Comparison of ENCODE assay signal across 19 cellular contexts in genomic region chr5:142056831-142057696, GRCh38. TPM values are rescaled to one million over a fixed set of nuclear protein-coding genes. Genes with fewer than 3 reads are reported as not detected.
DNase-seq lines count a peak whose midpoint lies in the region; ATAC-seq and TF ChIP-seq lines count a peak whose summit lies in the region.
"Had no signal": no experiment of that assay in that cellular context is flagged by ENCODE, and none has a peak within 500 bp of the region (broad histone marks: within the 10 kb centered on the region; RNA-seq: fewer than 3 reads in every experiment).

No MANE protein-coding gene starts in this region.

- H3K4me1 ChIP-seq in SK-N-SH (ENCODE audit: control insufficient read depth in 1 of 2, insufficient read depth in 2 of 2, low read depth in 1 of 2, low read length in 1 of 2) (peaks cover 25 to 34% of the 10 kb centered on the region in 2 experiments), parathyroid adenoma (peaks cover 8% of the 10 kb centered on the region)
- H3K4me1 ChIP-seq in CD4-positive, alpha-beta memory T cell (ENCODE audit: insufficient read depth, low read length) = no peaks in the 10 kb centered on the region

- H3K27ac ChIP-seq in SK-N-SH (ENCODE audit: low read depth in 2 of 2, low read length in 1 of 2) = peak overlapping the region; percentile 29 to 78; a peak in 3 of 4 replicates
- H3K27ac ChIP-seq in epithelial cell of prostate = peak overlapping the region; percentile 73
- H3K27ac ChIP-seq in parathyroid adenoma = no peak overlapping the region
- H3K27ac ChIP-seq in CD4-positive, alpha-beta memory T cell (ENCODE audit: low read depth, low read length) = no peak overlapping the region
- H3K27ac ChIP-seq: transverse colon had no signal

- CTCF ChIA-PET in SK-N-SH (lab: Yijun Ruan, JAX) = interaction anchor here (0.8 to 1.7 kb wide), 7 partner anchors 13 to 628 kb away, joined by 3 to 9 read pairs (median 4); partner anchors contain the start of gene GNPDA1
- CTCF ChIA-PET in activated CD4-positive, alpha-beta T cell treated with anti-CD3 and anti-CD28 coated beads, Interleukin-2, amount 10 ng/mL, durations not matched to agents 7 days and 5 days (lab: Charles Lee) = interaction anchor here (0.5 to 1.6 kb wide), 2 partner anchors 25 to 202 kb away, joined by 3 to 4 read pairs; no protein-coding TSS in a partner anchor
- CTCF ChIA-PET in CD4-positive, alpha-beta memory T cell (lab: Charles Lee; ENCODE audit: partially characterized antibody) = interaction anchor here (0.8 to 1.3 kb wide), 3 partner anchors 9 to 628 kb away, joined by 3 to 5 read pairs (median 3); no protein-coding TSS in a partner anchor

- no peak overlapping the region for H3K4me2 ChIP-seq in SK-N-SH
- no peak overlapping the region for H3K4me2 ChIP-seq in parathyroid adenoma (ENCODE audit: low read length)

- H3K79me2 ChIP-seq in SK-N-SH (ENCODE audit: insufficient read depth) = no peaks in the 10 kb centered on the region
- no peaks in the 10 kb centered on the region for H3K79me2 ChIP-seq in parathyroid adenoma

- no peak overlapping the region for H3K4me3 Mint-ChIP-seq in activated CD4-positive, alpha-beta T cell treated with anti-CD3 and anti-CD28 coated beads, Interleukin-2, amount 10 ng/mL, durations not matched to agents 7 days and 5 days
- no peak overlapping the region for H3K4me3 Mint-ChIP-seq in CD4-positive, alpha-beta memory T cell
- H3K4me3 Mint-ChIP-seq: H9; memory B cell; natural killer cell; stimulated activated effector memory CD8-positive, alpha-beta T cell treated with anti-CD3 and anti-CD28 coated beads, Interleukin-12 subunit alpha, Interleukin-12 subunit beta, amount 100 ng/mL, for 72 hours had no signal

- POLR2A ChIA-PET in SK-N-SH (lab: Yijun Ruan, JAX) = no interaction called here
- POLR2A ChIA-PET in activated CD4-positive, alpha-beta T cell treated with anti-CD3 and anti-CD28 coated beads, Interleukin-2, amount 10 ng/mL, durations not matched to agents 7 days and 5 days (lab: Charles Lee) = no interaction called here
- POLR2A ChIA-PET in CD4-positive, alpha-beta memory T cell (lab: Charles Lee; ENCODE audit: partially characterized antibody) = no interaction called here

- H3K27ac Mint-ChIP-seq in activated CD4-positive, alpha-beta T cell treated with anti-CD3 and anti-CD28 coated beads, Interleukin-2, amount 10 ng/mL, durations not matched to agents 7 days and 5 days = no peak overlapping the region
- H3K27ac Mint-ChIP-seq in CD4-positive, alpha-beta memory T cell = peak overlapping the region in 2 of 7 donors; percentile 31 to 52
- H3K27ac Mint-ChIP-seq: memory B cell; natural killer cell; stimulated activated effector memory CD8-positive, alpha-beta T cell treated with anti-CD3 and anti-CD28 coated beads, Interleukin-12 subunit alpha, Interleukin-12 subunit beta, amount 100 ng/mL, for 72 hours had no signal

- H3K27me3 ChIP-seq in SK-N-SH (ENCODE audit: insufficient read depth) (no peaks in the 10 kb centered on the region), parathyroid adenoma (ENCODE audit: control insufficient read depth, insufficient read depth, low read length) (no peaks in the 10 kb centered on the region)
- H3K27me3 ChIP-seq in CD4-positive, alpha-beta memory T cell (ENCODE audit: insufficient read depth, low read length) = no peaks in the 10 kb centered on the region
- H3K27me3 ChIP-seq: adrenal gland, transverse colon had no signal

- H3K27me3 Mint-ChIP-seq in activated CD4-positive, alpha-beta T cell treated with anti-CD3 and anti-CD28 coated beads, Interleukin-2, amount 10 ng/mL, durations not matched to agents 7 days and 5 days = no peaks in the 10 kb centered on the region
- H3K27me3 Mint-ChIP-seq in CD4-positive, alpha-beta memory T cell = no peaks in the 10 kb centered on the region

- H3K9me3 Mint-ChIP-seq in activated CD4-positive, alpha-beta T cell treated with anti-CD3 and anti-CD28 coated beads, Interleukin-2, amount 10 ng/mL, durations not matched to agents 7 days and 5 days = no peaks in the 10 kb centered on the region
- no peaks in the 10 kb centered on the region for H3K9me3 Mint-ChIP-seq in CD4-positive, alpha-beta memory T cell
- H3K9me3 Mint-ChIP-seq: H9; memory B cell; natural killer cell; stimulated activated effector memory CD8-positive, alpha-beta T cell treated with anti-CD3 and anti-CD28 coated beads, Interleukin-12 subunit alpha, Interleukin-12 subunit beta, amount 100 ng/mL, for 72 hours had no signal

- H2AFZ ChIP-seq in SK-N-SH (ENCODE audit: low read depth) = 0 out of 2 replicates have a peak overlapping the region, but pooled peaks have one; percentile 39
- peak overlapping the region; percentile 45 for H2AFZ ChIP-seq in parathyroid adenoma

- H3K9ac ChIP-seq in SK-N-SH (no peak overlapping the region), parathyroid adenoma (no peak overlapping the region)

- intact Hi-C loops in CD4-positive, alpha-beta memory T cell (cut with micrococcal nuclease) = no loop called here
- intact Hi-C loops in Right ventricle myocardium inferior (cut with DNase I) = no loop called here

- no peaks in the 10 kb centered on the region for H3K36me3 ChIP-seq in SK-N-SH (replicated peaks in 1 of 2; ENCODE audit: control insufficient read depth in 1 of 2, insufficient read depth in 2 of 2, low read length in 1 of 2)
- H3K36me3 ChIP-seq in parathyroid adenoma (ENCODE audit: control insufficient read depth, insufficient read depth, low read length) = no peaks in the 10 kb centered on the region
- no peaks in the 10 kb centered on the region for H3K36me3 ChIP-seq in CD4-positive, alpha-beta memory T cell (ENCODE audit: insufficient read depth, low read length)
- H3K36me3 ChIP-seq: adrenal gland, transverse colon had no signal

- DNase-seq in C1 segment of cervical spinal cord (lab: John Stamatoyannopoulos, UW) (peak in 9 of 14 donors; percentile 21 to 49 (median 37)), SK-N-SH (peak; percentile 59), epithelial cell of prostate (ENCODE audit: low read depth, low spot score) (no peak), Right ventricle myocardium inferior (ENCODE audit: missing footprints) (no peak)
- DNase-seq in activated CD4-positive, alpha-beta T cell treated with anti-CD3 and anti-CD28 coated beads, Interleukin-2, amount 10 ng/mL, durations not matched to agents 7 days and 5 days = no peak
- no peak for DNase-seq in CD4-positive, alpha-beta memory T cell
- DNase-seq: adrenal gland, H9, natural killer cell, NCI-H1092 treated with DMSO at 0.1 percent for 48 hours, NCI-H2081 treated with DMSO at 0.1 percent for 48 hours, NCI-H510A treated with DMSO at 0.1 percent for 48 hours, retina, SIG-M5, transverse colon had no signal

- peaks cover 7% of the 10 kb centered on the region for H3K4me1 Mint-ChIP-seq in activated CD4-positive, alpha-beta T cell treated with anti-CD3 and anti-CD28 coated beads, Interleukin-2, amount 10 ng/mL, durations not matched to agents 7 days and 5 days
- peaks cover 3 to 10% (median 4%) of the 10 kb centered on the region in 4 donors for H3K4me1 Mint-ChIP-seq in CD4-positive, alpha-beta memory T cell
- H3K4me1 Mint-ChIP-seq: natural killer cell had no signal

- peak in 1 of 2 experiments; percentile 68; a peak in 1 of 4 replicates for TF ChIP-seq EP300 in SK-N-SH (IDR thresholded peaks at IDR 0.05; ENCODE audit: borderline replicate concordance in 1 of 2, low read depth in 1 of 2, low read length in 1 of 2)

- TF ChIP-seq CTCF in SK-N-SH (IDR thresholded peaks at IDR 0.05) (no peak), parathyroid adenoma (IDR thresholded peaks at IDR 0.05) (no peak)

- 65% methylated on average over 5 of the region's 5 CpGs for WGBS in SK-N-SH (ENCODE audit: low lambda C conversion rate)

- peaks cover 23% of the 10 kb centered on the region for H3F3A ChIP-seq in SK-N-SH (replicated peaks; ENCODE audit: insufficient read depth)

- H3K4me3 ChIP-seq in SK-N-SH (ENCODE audit: low read depth in 2 of 2, low read length in 1 of 2) (no peak overlapping the region), parathyroid adenoma (ENCODE audit: low read depth, low read length) (no peak overlapping the region)
- no peak overlapping the region for H3K4me3 ChIP-seq in CD4-positive, alpha-beta memory T cell (ENCODE audit: low read length in 2 of 2)
- H3K4me3 ChIP-seq: adrenal gland, transverse colon had no signal

- no peaks in the 10 kb centered on the region for H3K9me2 ChIP-seq in SK-N-SH

- H3K36me3 Mint-ChIP-seq in activated CD4-positive, alpha-beta T cell treated with anti-CD3 and anti-CD28 coated beads, Interleukin-2, amount 10 ng/mL, durations not matched to agents 7 days and 5 days (ENCODE audit: low read depth) = no peaks in the 10 kb centered on the region
- H3K36me3 Mint-ChIP-seq in CD4-positive, alpha-beta memory T cell = no peaks in the 10 kb centered on the region
- H3K36me3 Mint-ChIP-seq: memory B cell; natural killer cell; stimulated activated effector memory CD8-positive, alpha-beta T cell treated with anti-CD3 and anti-CD28 coated beads, Interleukin-12 subunit alpha, Interleukin-12 subunit beta, amount 100 ng/mL, for 72 hours had no signal

- no peaks in the 10 kb centered on the region for H4K20me1 ChIP-seq in SK-N-SH (ENCODE audit: insufficient read depth)

- no peaks in the 10 kb centered on the region for H3K9me3 ChIP-seq in SK-N-SH
- H3K9me3 ChIP-seq in parathyroid adenoma (ENCODE audit: control insufficient read depth, low read length) = no peaks in the 10 kb centered on the region
- H3K9me3 ChIP-seq in CD4-positive, alpha-beta memory T cell (ENCODE audit: control insufficient read depth in 1 of 2, low read length in 2 of 2) = no peaks in the 10 kb centered on the region
- H3K9me3 ChIP-seq: adrenal gland, transverse colon had no signal

- no peak; the same call in 1 of the 2 replicates for TF ChIP-seq RAD21 in SK-N-SH (IDR thresholded peaks at IDR 0.05; ENCODE audit: low read length)

- ATAC-seq in Right ventricle myocardium inferior = no peak
- ATAC-seq in GM21381 (IDR thresholded peaks at IDR 0.05; ENCODE audit: unreplicated experiment) = no peak
- ATAC-seq: natural killer cell; stimulated activated effector memory CD8-positive, alpha-beta T cell treated with anti-CD3 and anti-CD28 coated beads, Interleukin-12 subunit alpha, Interleukin-12 subunit beta, amount 100 ng/mL, for 72 hours had no signal

RNA-seq across cellular contexts. Expression of gene GNPDA1, which starts 44.2 kb away (rescaled TPM):
- polyA plus RNA-seq in SK-N-SH (2012; rRNA removed) = 23.9 and 27.4 TPM in 2 replicates
- polyA plus RNA-seq in SK-N-SH (2012; cell fraction: cytosol; rRNA removed) = 39.1 and 47.9 TPM in 2 replicates
- polyA plus RNA-seq in SK-N-SH (2012; cell fraction: nucleus; rRNA removed) = 41.6 and 42.9 TPM in 2 replicates
- 10 to 100 TPM; 34.4 to 36.1 TPM for total RNA-seq in activated CD4-positive, alpha-beta T cell treated with anti-CD3 and anti-CD28 coated beads, Interleukin-2, amount 10 ng/mL, durations not matched to agents 7 days and 5 days
- total RNA-seq in CD4-positive, alpha-beta memory T cell = 10 to 100 TPM; 23.0 to 24.1 TPM
- 10 to 100 TPM; 25.8 to 38.6 TPM for polyA plus RNA-seq in CD4-positive, alpha-beta memory T cell
- total RNA-seq in Right ventricle myocardium inferior = 25.2 TPM

RNA-seq across cellular contexts. Expression of gene NDFIP1, which starts 51.5 kb away (rescaled TPM):
- 25.5 and 40.0 TPM in 2 replicates for polyA plus RNA-seq in SK-N-SH (2012; rRNA removed)
- 41.1 and 41.8 TPM in 2 replicates for polyA plus RNA-seq in SK-N-SH (2012; cell fraction: cytosol; rRNA removed)
- polyA plus RNA-seq in SK-N-SH (2012; cell fraction: nucleus; rRNA removed) = 25.1 and 27.1 TPM in 2 replicates
- 10 to 100 TPM; 65.2 to 70.2 TPM for total RNA-seq in activated CD4-positive, alpha-beta T cell treated with anti-CD3 and anti-CD28 coated beads, Interleukin-2, amount 10 ng/mL, durations not matched to agents 7 days and 5 days
- total RNA-seq in CD4-positive, alpha-beta memory T cell = 10 to 100 TPM; 73.8 to 78.4 TPM
- 10 to 100 TPM; 70.0 to 98.3 TPM for polyA plus RNA-seq in CD4-positive, alpha-beta memory T cell
- total RNA-seq in Right ventricle myocardium inferior = 51.9 TPM

Comparison
In these comparisons a context has a peak if more than half of its experiments do, and no peak if none do; other contexts are left out.
1. DNase-seq: peak in C1 segment of cervical spinal cord (9 of 14) and SK-N-SH (single experiment); none in epithelial cell of prostate (single experiment), activated CD4-positive, alpha-beta T cell treated with anti-CD3 and anti-CD28 coated beads, Interleukin-2, amount 10 ng/mL, durations not matched to agents 7 days and 5 days (single experiment), CD4-positive, alpha-beta memory T cell (0 of 5) and Right ventricle myocardium inferior (single experiment).
2. H3K27ac ChIP-seq: peak in SK-N-SH (2 of 2) and epithelial cell of prostate (single experiment); none in parathyroid adenoma (single experiment) and CD4-positive, alpha-beta memory T cell (single experiment).